Comparison of ENCODE assay signal across 9 cellular contexts in genomic region chr10:74419491-74420466, GRCh38.
DNase-seq lines count a peak whose midpoint lies in the region; ATAC-seq and TF ChIP-seq lines count a peak whose summit lies in the region.
"Had no signal": no experiment of that assay in that cellular context is flagged by ENCODE, and none has a peak within 500 bp of the region (broad histone marks: within the 10 kb centered on the region; RNA-seq: fewer than 3 reads in every experiment).

No MANE protein-coding gene starts in this region.

- peaks cover 2% of the 10 kb centered on the region for H3K36me3 Mint-ChIP-seq in chondrocyte (ENCODE audit: low read depth)
- H3K36me3 Mint-ChIP-seq in neural crest cell (ENCODE audit: low read depth): peaks cover 19% of the 10 kb centered on the region

- H3K9me3 Mint-ChIP-seq in chondrocyte (ENCODE audit: low read depth) (peaks cover 7% of the 10 kb centered on the region), neural crest cell (peaks cover 7% of the 10 kb centered on the region)

- no peak overlapping the region for H3K27ac ChIP-seq in substantia nigra (ENCODE audit: low read depth, low read length, poor library complexity, severe bottlenecking)

- H3K27ac Mint-ChIP-seq in chondrocyte (ENCODE audit: unreplicated experiment) (no peak overlapping the region), neural crest cell (ENCODE audit: unreplicated experiment) (peak overlapping the region; percentile 87)

- H3K4me3 Mint-ChIP-seq in chondrocyte (ENCODE audit: unreplicated experiment) (no peak overlapping the region), neural crest cell (peak overlapping the region; percentile 84)

- TF ChIP-seq CTCF in chondrocyte (IDR thresholded peaks at IDR 0.05): peak; percentile 75
- TF ChIP-seq CTCF in neural crest cell (conservative IDR thresholded peaks at IDR 0.05): peak; percentile 70

- ATAC-seq in HG03175 (IDR thresholded peaks at IDR 0.05; ENCODE audit: unreplicated experiment) (no peak), GM19023 (IDR thresholded peaks at IDR 0.05; ENCODE audit: unreplicated experiment) (no peak)

- DNase-seq in CD1c-positive myeloid dendritic cell (ENCODE audit: extremely low spot score) (peak; percentile 17), HCEC 1CT (peak; percentile 1), RKO (ENCODE audit: low spot score) (peak; percentile 48), chondrocyte (ENCODE audit: low spot score) (no peak), neural crest cell (ENCODE audit: low read depth, low spot score) (no peak), substantia nigra (lab: John Stamatoyannopoulos, UW) (no peak)

- H3K4me1 Mint-ChIP-seq in chondrocyte (ENCODE audit: low read depth) (peaks cover 19% of the 10 kb centered on the region), neural crest cell (peaks cover 44% of the 10 kb centered on the region)

- H3K27me3 Mint-ChIP-seq in chondrocyte (ENCODE audit: low read depth): no peaks in the 10 kb centered on the region
- no peaks in the 10 kb centered on the region for H3K27me3 Mint-ChIP-seq in neural crest cell (ENCODE audit: low read depth)
- H3K27me3 Mint-ChIP-seq: IgD-negative memory B cell had no signal

Comparison
In these comparisons a context has a peak if more than half of its experiments do, and no peak if none do; other contexts are left out.
1. DNase-seq: peak in CD1c-positive myeloid dendritic cell (single experiment), HCEC 1CT (single experiment) and RKO (single experiment); none in chondrocyte (single experiment), neural crest cell (single experiment) and substantia nigra (0 of 49).